19 cellular contexts compared by ENCODE assay signal in the genomic region with DNA sequence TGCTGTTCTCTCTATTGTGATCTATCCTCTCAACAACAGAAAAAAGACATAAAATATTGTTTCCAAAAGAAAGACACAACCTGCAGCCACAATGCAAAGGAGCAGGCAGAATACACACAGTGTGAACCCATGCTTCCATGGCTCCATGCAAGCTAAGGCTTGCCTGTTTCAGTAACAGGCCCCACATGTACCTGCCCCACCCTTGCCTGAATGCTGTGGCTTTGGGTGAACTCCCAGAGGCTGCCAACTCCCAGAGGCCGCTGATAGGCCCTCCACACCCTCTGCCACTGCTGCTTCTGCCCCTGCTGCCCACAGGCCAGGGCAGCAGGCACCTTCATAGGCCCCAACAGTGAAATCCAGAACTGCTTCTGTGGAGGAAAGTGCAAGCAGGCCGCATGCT. TPM values are rescaled to one million over a fixed set of nuclear protein-coding genes. Genes with fewer than 3 reads are reported as not detected.
DNase-seq lines count a peak whose midpoint lies in the region; ATAC-seq and TF ChIP-seq lines count a peak whose summit lies in the region.
"Had no signal": no experiment of that assay in that cellular context is flagged by ENCODE, and none has a peak within 500 bp of the region (broad histone marks: within the 10 kb centered on the region; RNA-seq: fewer than 3 reads in every experiment).

No MANE protein-coding gene starts in this region.

- TF ChIP-seq POLR2A in breast epithelium (IDR thresholded peaks at IDR 0.05): no peak

- H3K36me3 ChIP-seq in breast epithelium: no peaks in the 10 kb centered on the region
- no peaks in the 10 kb centered on the region for H3K36me3 ChIP-seq in esophagus (ENCODE audit: control insufficient read depth in 2 of 2, insufficient read depth in 2 of 2, low read length in 1 of 2)
- H3K36me3 ChIP-seq in mesodermal cell (ENCODE audit: control insufficient read depth, insufficient read depth, low read length): no peaks in the 10 kb centered on the region
- no peaks in the 10 kb centered on the region for H3K36me3 ChIP-seq in WERI-Rb-1
- H3K36me3 ChIP-seq: BLaER1, HAP-1 had no signal

- H3K27me3 ChIP-seq in breast epithelium: peaks cover 0 to 6% of the 10 kb centered on the region in 2 donors
- peaks cover 0 to 3% of the 10 kb centered on the region in 2 donors for H3K27me3 ChIP-seq in esophagus (ENCODE audit: control insufficient read depth in 1 of 2, insufficient read depth in 2 of 2, low read length in 2 of 2)
- H3K27me3 ChIP-seq in WERI-Rb-1 (ENCODE audit: insufficient read depth, low read depth, severe bottlenecking): peaks cover 19% of the 10 kb centered on the region
- H3K27me3 ChIP-seq: BLaER1 had no signal

- H3K27me3 Mint-ChIP-seq in MCF 10A (ENCODE audit: insufficient read depth, unreplicated experiment): no peaks in the 10 kb centered on the region
- H3K27me3 Mint-ChIP-seq in endothelial cell (ENCODE audit: unreplicated experiment): peaks cover 6% of the 10 kb centered on the region

- ATAC-seq in HG03571 (IDR thresholded peaks at IDR 0.05; ENCODE audit: unreplicated experiment) (no peak), HG02884 (IDR thresholded peaks at IDR 0.05; ENCODE audit: unreplicated experiment) (no peak)

- H3K9me3 ChIP-seq in breast epithelium (peaks cover 12 to 36% of the 10 kb centered on the region in 2 donors), esophagus (ENCODE audit: control insufficient read depth in 2 of 2, insufficient read depth in 1 of 2, low read depth in 1 of 2, low read length in 1 of 2) (no peaks in the 10 kb centered on the region), mesodermal cell (ENCODE audit: control insufficient read depth, low read length) (no peaks in the 10 kb centered on the region), WERI-Rb-1 (ENCODE audit: severe bottlenecking) (peaks cover 6% of the 10 kb centered on the region)
- H3K9me3 ChIP-seq: HAP-1 had no signal

- H3K4me1 Mint-ChIP-seq in MCF 10A (ENCODE audit: insufficient read depth, unreplicated experiment) (no peaks in the 10 kb centered on the region), endothelial cell (ENCODE audit: unreplicated experiment) (no peaks in the 10 kb centered on the region)

- intact Hi-C loops in MCF 10A (cut with micrococcal nuclease) (loop anchor here (10.0 kb wide), 1 partner anchor 48 kb away; no protein-coding TSS in a partner anchor), breast epithelium (cut with DNase I; ENCODE audit: low total_unique reads) (no loop called here)

- TF ChIP-seq CTCF in MCF 10A (IDR thresholded peaks at IDR 0.05; ENCODE audit: unreplicated experiment) (no peak), breast epithelium (IDR thresholded peaks at IDR 0.05) (no peak), WERI-Rb-1 (IDR thresholded peaks at IDR 0.05; ENCODE audit: low read depth, low read length) (no peak), endothelial cell (IDR thresholded peaks at IDR 0.05; ENCODE audit: unreplicated experiment) (no peak)

- H3K9me3 Mint-ChIP-seq in MCF 10A (ENCODE audit: unreplicated experiment) (peaks cover 7% of the 10 kb centered on the region), endothelial cell (ENCODE audit: unreplicated experiment) (no peaks in the 10 kb centered on the region)

- POLR2A ChIA-PET in MCF 10A (lab: Yijun Ruan, JAX): interaction anchor here (1.0 to 3.7 kb wide), 4 partner anchors 10 to 67 kb away, joined by 4 to 16 read pairs (median 4); no protein-coding TSS in a partner anchor

- DNase-seq in MCF 10A (ENCODE audit: unreplicated experiment): peak; percentile 76
- DNase-seq in breast epithelium (ENCODE audit: low spot score in 2 of 2): no peak
- no peak for DNase-seq in WERI-Rb-1
- no peak for DNase-seq in endothelial cell (ENCODE audit: low spot score)
- DNase-seq: DMS 273 treated with DMSO at 0.1 percent for 48 hours, EL, KG1, NCI-H1092, NCI-H1694, NCI-H2107, NCI-H345 had no signal

- CTCF ChIA-PET in MCF 10A (lab: Yijun Ruan, JAX): interaction anchor here (1.9 kb wide), 1 partner anchor 139 kb away, joined by 7 read pairs; no protein-coding TSS in a partner anchor

- BruUV-seq in MCF 10A (replicated peaks; lab: Mats Ljungman, UMichigan): no TSS peak

- H3K36me3 Mint-ChIP-seq in MCF 10A (ENCODE audit: insufficient read depth, unreplicated experiment): no peaks in the 10 kb centered on the region
- H3K36me3 Mint-ChIP-seq in endothelial cell (ENCODE audit: low read depth, unreplicated experiment): no peaks in the 10 kb centered on the region

- no peak overlapping the region for H3K4me3 Mint-ChIP-seq in MCF 10A (ENCODE audit: unreplicated experiment)
- no peak overlapping the region for H3K4me3 Mint-ChIP-seq in endothelial cell (ENCODE audit: unreplicated experiment)

- 65 to 67% methylated on average over 2 of the region's 2 CpGs for WGBS in esophagus, 2 donors
- 92% methylated on average over 2 of the region's 2 CpGs; no CpG with 5 or more reads in 1 of the 2 experiments for WGBS in mesodermal cell (ENCODE audit: insufficient coverage in 2 of 2), 2 experiments

- H3K4me1 ChIP-seq in breast epithelium (no peaks in the 10 kb centered on the region), esophagus (ENCODE audit: control insufficient read depth in 2 of 2, insufficient read depth in 2 of 2, low read length in 1 of 2) (no peaks in the 10 kb centered on the region), mesodermal cell (ENCODE audit: control insufficient read depth, insufficient read depth, low read length, poor library complexity, severe bottlenecking) (peaks cover 11% of the 10 kb centered on the region)
- H3K4me1 ChIP-seq: BLaER1, HAP-1 had no signal

- H3K27ac ChIP-seq in breast epithelium: no peak overlapping the region
- H3K27ac ChIP-seq in esophagus (ENCODE audit: low read depth in 2 of 2, low read length in 1 of 2): peak overlapping the region; percentile 37 to 77
- peak overlapping the region; percentile 45 for H3K27ac ChIP-seq in mesodermal cell (ENCODE audit: low read depth, low read length, severe bottlenecking)
- no peak overlapping the region for H3K27ac ChIP-seq in WERI-Rb-1
- H3K27ac ChIP-seq: 22Rv1, BLaER1 had no signal

- peak overlapping the region; percentile 31 for H3K27ac Mint-ChIP-seq in MCF 10A (ENCODE audit: low read depth, unreplicated experiment)
- no peak overlapping the region for H3K27ac Mint-ChIP-seq in endothelial cell (ENCODE audit: unreplicated experiment)

- H3K4me3 ChIP-seq in breast epithelium: no peak overlapping the region
- H3K4me3 ChIP-seq in esophagus (ENCODE audit: low read depth in 1 of 2, low read length in 2 of 2): no peak overlapping the region
- H3K4me3 ChIP-seq in mesodermal cell (ENCODE audit: extremely low read depth, insufficient read depth, low read length, poor library complexity, severe bottlenecking): no peak overlapping the region
- no peak overlapping the region for H3K4me3 ChIP-seq in WERI-Rb-1 (ENCODE audit: low read depth, low read length)
- H3K4me3 ChIP-seq: BLaER1, HAP-1 had no signal

RNA-seq across cellular contexts. Expression of a gene that starts 24.4 kb away (rescaled TPM):
- total RNA-seq in MCF 10A (2022): 310 and 359 TPM in 2 replicates
- total RNA-seq in breast epithelium: 100 to 1,000 TPM in 2 of 3 donors, under 1 TPM in 1; 0.48 to 472 (median 378) TPM
- polyA plus RNA-seq in esophagus: 10 to 100 TPM in 1 of 2 donors, under 1 TPM in 1; 0.02 to 54.0 TPM
- not detected for polyA plus RNA-seq in mesodermal cell (2013, experiment 1 of 2)
- polyA plus RNA-seq in mesodermal cell (2013, experiment 2 of 2): not detected
- total RNA-seq in endothelial cell (ENCODE audit: unreplicated experiment): not detected
- total RNA-seq: M059J had no signal

Comparison
In these comparisons a context has a peak if more than half of its experiments do, and no peak if none do; other contexts are left out.
1. H3K27ac ChIP-seq: peak in esophagus (2 of 2) and mesodermal cell (single experiment); none in breast epithelium (0 of 2) and WERI-Rb-1 (single experiment).